In the genomic region with DNA sequence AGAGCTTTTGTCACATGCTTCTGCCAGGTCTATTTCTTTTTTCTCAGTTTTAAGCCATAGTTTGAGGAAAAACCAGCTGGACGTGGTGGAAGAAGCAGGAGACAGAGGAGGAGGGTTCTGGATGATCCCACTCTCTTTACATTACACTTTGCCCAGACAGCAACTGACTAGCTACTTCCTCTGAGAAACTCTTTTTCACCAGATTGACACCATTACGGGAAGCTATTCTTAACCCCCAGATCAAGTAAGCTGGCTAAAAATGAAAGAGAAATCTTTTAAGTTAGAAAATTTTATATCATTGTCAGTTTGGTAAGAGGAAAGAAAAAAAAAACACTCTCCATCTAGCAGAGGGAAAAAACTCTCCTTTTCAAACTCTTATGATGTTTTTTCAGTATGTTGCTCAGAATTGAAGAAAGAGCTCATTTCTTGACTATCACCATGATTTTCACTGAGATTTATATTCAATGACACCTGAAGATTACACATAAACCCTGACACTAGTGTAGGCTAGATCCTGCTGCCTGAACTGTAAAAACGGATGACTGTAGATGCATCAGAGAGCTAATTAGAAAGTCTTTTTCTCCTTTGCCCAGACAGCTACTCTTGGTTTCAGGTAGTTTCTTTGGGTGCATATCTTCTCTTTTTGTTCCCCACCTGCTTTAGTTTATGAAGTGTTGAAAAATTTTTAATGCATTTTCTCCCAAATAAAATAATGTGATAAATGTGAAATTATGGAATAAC, we compare ENCODE assay signal across 1 cellular context.
A peak's percentile ranks its signal among the peaks of the same experiment; 100 is the strongest.
TF ChIP-seq lines count a peak whose summit lies in the region.

No MANE protein-coding gene starts in this region.

TF ChIP-seq in GM12878, 131 proteins besides CTCF, POLR2A, EP300 and RAD21:
- TF ChIP-seq, protein P1, sequence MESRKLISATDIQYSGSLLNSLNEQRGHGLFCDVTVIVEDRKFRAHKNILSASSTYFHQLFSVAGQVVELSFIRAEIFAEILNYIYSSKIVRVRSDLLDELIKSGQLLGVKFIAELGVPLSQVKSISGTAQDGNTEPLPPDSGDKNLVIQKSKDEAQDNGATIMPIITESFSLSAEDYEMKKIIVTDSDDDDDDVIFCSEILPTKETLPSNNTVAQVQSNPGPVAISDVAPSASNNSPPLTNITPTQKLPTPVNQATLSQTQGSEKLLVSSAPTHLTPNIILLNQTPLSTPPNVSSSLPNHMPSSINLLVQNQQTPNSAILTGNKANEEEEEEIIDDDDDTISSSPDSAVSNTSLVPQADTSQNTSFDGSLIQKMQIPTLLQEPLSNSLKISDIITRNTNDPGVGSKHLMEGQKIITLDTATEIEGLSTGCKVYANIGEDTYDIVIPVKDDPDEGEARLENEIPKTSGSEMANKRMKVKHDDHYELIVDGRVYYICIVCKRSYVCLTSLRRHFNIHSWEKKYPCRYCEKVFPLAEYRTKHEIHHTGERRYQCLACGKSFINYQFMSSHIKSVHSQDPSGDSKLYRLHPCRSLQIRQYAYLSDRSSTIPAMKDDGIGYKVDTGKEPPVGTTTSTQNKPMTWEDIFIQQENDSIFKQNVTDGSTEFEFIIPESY (IDR thresholded peaks at IDR 0.05), result no peak
- TF ChIP-seq FOS (IDR thresholded peaks at IDR 0.05; ENCODE audit: borderline replicate concordance, extremely low read depth, insufficient read length) (no peak), CBFB (IDR thresholded peaks at IDR 0.05; ENCODE audit: low read depth) (no peak), NFIC (IDR thresholded peaks at IDR 0.05; ENCODE audit: low read depth, low read length) (0 out of 2 replicates have a peak, but pooled peaks have one; percentile 28)
- TF ChIP-seq, protein P2, sequence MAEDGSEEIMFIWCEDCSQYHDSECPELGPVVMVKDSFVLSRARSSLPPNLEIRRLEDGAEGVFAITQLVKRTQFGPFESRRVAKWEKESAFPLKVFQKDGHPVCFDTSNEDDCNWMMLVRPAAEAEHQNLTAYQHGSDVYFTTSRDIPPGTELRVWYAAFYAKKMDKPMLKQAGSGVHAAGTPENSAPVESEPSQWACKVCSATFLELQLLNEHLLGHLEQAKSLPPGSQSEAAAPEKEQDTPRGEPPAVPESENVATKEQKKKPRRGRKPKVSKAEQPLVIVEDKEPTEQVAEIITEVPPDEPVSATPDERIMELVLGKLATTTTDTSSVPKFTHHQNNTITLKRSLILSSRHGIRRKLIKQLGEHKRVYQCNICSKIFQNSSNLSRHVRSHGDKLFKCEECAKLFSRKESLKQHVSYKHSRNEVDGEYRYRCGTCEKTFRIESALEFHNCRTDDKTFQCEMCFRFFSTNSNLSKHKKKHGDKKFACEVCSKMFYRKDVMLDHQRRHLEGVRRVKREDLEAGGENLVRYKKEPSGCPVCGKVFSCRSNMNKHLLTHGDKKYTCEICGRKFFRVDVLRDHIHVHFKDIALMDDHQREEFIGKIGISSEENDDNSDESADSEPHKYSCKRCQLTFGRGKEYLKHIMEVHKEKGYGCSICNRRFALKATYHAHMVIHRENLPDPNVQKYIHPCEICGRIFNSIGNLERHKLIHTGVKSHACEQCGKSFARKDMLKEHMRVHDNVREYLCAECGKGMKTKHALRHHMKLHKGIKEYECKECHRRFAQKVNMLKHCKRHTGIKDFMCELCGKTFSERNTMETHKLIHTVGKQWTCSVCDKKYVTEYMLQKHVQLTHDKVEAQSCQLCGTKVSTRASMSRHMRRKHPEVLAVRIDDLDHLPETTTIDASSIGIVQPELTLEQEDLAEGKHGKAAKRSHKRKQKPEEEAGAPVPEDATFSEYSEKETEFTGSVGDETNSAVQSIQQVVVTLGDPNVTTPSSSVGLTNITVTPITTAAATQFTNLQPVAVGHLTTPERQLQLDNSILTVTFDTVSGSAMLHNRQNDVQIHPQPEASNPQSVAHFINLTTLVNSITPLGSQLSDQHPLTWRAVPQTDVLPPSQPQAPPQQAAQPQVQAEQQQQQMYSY (CRISPR knock-in tag; IDR thresholded peaks at IDR 0.05), result no peak
